Comparison of ENCODE assay signal across 21 cellular contexts in genomic region chr3:138455801-138456716, GRCh38. TPM values are rescaled to one million over a fixed set of nuclear protein-coding genes. Genes with fewer than 3 reads are reported as not detected.
DNase-seq lines count a peak whose midpoint lies in the region; ATAC-seq and TF ChIP-seq lines count a peak whose summit lies in the region.
"Had no signal": no experiment of that assay in that cellular context is flagged by ENCODE, and none has a peak within 500 bp of the region (broad histone marks: within the 10 kb centered on the region; RNA-seq: fewer than 3 reads in every experiment).

No MANE protein-coding gene starts in this region.

- H3K4me1 ChIP-seq in Karpas-422 (ENCODE audit: low read length) (no peaks in the 10 kb centered on the region), Peyer's patch (no peaks in the 10 kb centered on the region)
- H3K4me1 ChIP-seq: psoas muscle, transverse colon had no signal

- H3K9me3 ChIP-seq in Karpas-422 (ENCODE audit: low read length), result no peaks in the 10 kb centered on the region
- no peaks in the 10 kb centered on the region for H3K9me3 ChIP-seq in Peyer's patch
- H3K9me3 ChIP-seq: BLaER1 treated with 17β-estradiol and CSF1 and Interleukin-3, amounts not matched to agents 10 nM and 100 nM; psoas muscle; transverse colon had no signal

- H3K27ac ChIP-seq in coronary artery (no peak overlapping the region), Karpas-422 (ENCODE audit: low read length) (no peak overlapping the region), Peyer's patch (no peak overlapping the region)
- H3K27ac ChIP-seq: 22Rv1; BLaER1 treated with 17β-estradiol and CSF1 and Interleukin-3, amounts not matched to agents 10 nM and 100 nM; HL-60; KMS-11; psoas muscle; transverse colon; WERI-Rb-1 had no signal

- no peak overlapping the region for H3K9ac ChIP-seq in Karpas-422 (ENCODE audit: low read length)
- H3K9ac ChIP-seq: BLaER1 treated with 17β-estradiol and CSF1 and Interleukin-3, amounts not matched to agents 10 nM and 100 nM; KMS-11 had no signal

- no peaks in the 10 kb centered on the region for H3K27me3 ChIP-seq in Karpas-422 (ENCODE audit: low read length)
- H3K27me3 ChIP-seq in Peyer's patch, result no peaks in the 10 kb centered on the region
- H3K27me3 ChIP-seq: BLaER1 treated with 17β-estradiol and CSF1 and Interleukin-3, amounts not matched to agents 10 nM and 100 nM; transverse colon had no signal

- H3K4me2 ChIP-seq in Karpas-422 (ENCODE audit: low read depth, low read length, poor library complexity, severe bottlenecking), result no peak overlapping the region
- H3K4me2 ChIP-seq: KMS-11 had no signal

- H3K79me2 ChIP-seq in Karpas-422 (ENCODE audit: low read length), result no peaks in the 10 kb centered on the region

- DNase-seq in DMS 273 (lab: John Stamatoyannopoulos, UW; ENCODE audit: unreplicated experiment), result peak; percentile 61
- DNase-seq in DMS 273 treated with DMSO at 0.1 percent for 48 hours (lab: John Stamatoyannopoulos, UW), result no peak
- DNase-seq in M059J (ENCODE audit: low read depth), result peak; percentile 29
- peak; percentile 36 for DNase-seq in coronary artery (ENCODE audit: low spot score)
- no peak for DNase-seq in omental fat pad (ENCODE audit: low spot score)
- no peak for DNase-seq in Karpas-422
- DNase-seq in Peyer's patch, result no peak
- DNase-seq in SKM-1 treated with dmso at 0.1 percent for 144 hours (lab: John Stamatoyannopoulos, UW; ENCODE audit: unreplicated experiment), result no peak
- DNase-seq: immature natural killer cell, mesenchymal stem cell, NCI-H2227 treated with DMSO at 0.1 percent for 48 hours, psoas muscle, transverse colon, WERI-Rb-1 had no signal

- H3K36me3 ChIP-seq in Karpas-422 (ENCODE audit: insufficient read depth, low read length) (no peaks in the 10 kb centered on the region), Peyer's patch (no peaks in the 10 kb centered on the region)
- H3K36me3 ChIP-seq: BLaER1 treated with 17β-estradiol and CSF1 and Interleukin-3, amounts not matched to agents 10 nM and 100 nM; transverse colon; WERI-Rb-1 had no signal

- no peaks in the 10 kb centered on the region for H4K20me1 ChIP-seq in Karpas-422 (ENCODE audit: insufficient read depth, low read depth, low read length)

- no peak for TF ChIP-seq CTCF in coronary artery (IDR thresholded peaks at IDR 0.05)
- TF ChIP-seq CTCF in omental fat pad (IDR thresholded peaks at IDR 0.05), result no peak
- TF ChIP-seq CTCF in Peyer's patch (IDR thresholded peaks at IDR 0.05), result no peak

- no peak for TF ChIP-seq POLR2A in Peyer's patch (IDR thresholded peaks at IDR 0.05)

- no peak overlapping the region for H3K4me3 ChIP-seq in coronary artery
- H3K4me3 ChIP-seq in Karpas-422 (ENCODE audit: low read length), result no peak overlapping the region
- no peak overlapping the region for H3K4me3 ChIP-seq in Peyer's patch
- H3K4me3 ChIP-seq: BLaER1 treated with 17β-estradiol and CSF1 and Interleukin-3, amounts not matched to agents 10 nM and 100 nM; psoas muscle; transverse colon had no signal

- H2AFZ ChIP-seq in Karpas-422 (ENCODE audit: low read length), result no peak overlapping the region

- peak; percentile 20 for ATAC-seq in omental fat pad (ENCODE audit: low FRiP score)
- ATAC-seq: natural killer cell treated with Interleukin-12 subunit alpha and Interleukin-12 subunit beta and Interleukin-15 and Interleukin-18, amount 100 ng/mL, for 72 hours; stimulated activated memory B cell treated with anti-CD40 and anti-IgM and Interleukin-4, amounts not matched to agents 10 μg/mL and 1 μg/mL and 100 μg/mL, for 72 hours had no signal

- no peaks in the 10 kb centered on the region for H3K9me2 ChIP-seq in Karpas-422 (replicated peaks; ENCODE audit: insufficient read depth, low read length)

RNA-seq across cellular contexts. Expression of gene ESYT3, which starts 21.6 kb away (rescaled TPM):
- total RNA-seq in M059J (2014; rRNA removed; shearing (Covaris generic)), result 0.15 and 0.52 TPM in 2 replicates
- total RNA-seq in omental fat pad (1 to 10 TPM in 2 of 4 donors, under 1 TPM in 1, not detected in 1; 0.75 to 2.3 (median 1.5) TPM), Peyer's patch (1 to 10 TPM in 2 of 4 donors, under 1 TPM in 2; 0.35 to 2.5 (median 1.5) TPM)
- total RNA-seq in Karpas-422 (2014; rRNA removed; shearing (Covaris generic); ENCODE audit: low replicate concordance), result not detected in 2 replicates
- total RNA-seq: endothelial cell of umbilical vein; natural killer cell treated with Interleukin-12 subunit alpha and Interleukin-12 subunit beta and Interleukin-15 and Interleukin-18, amount 100 ng/mL, for 72 hours had no signal

Comparison
In these comparisons a context has a peak if more than half of its experiments do, and no peak if none do; other contexts are left out.
1. DNase-seq: peak in DMS 273 (single experiment), M059J (single experiment) and coronary artery (single experiment); none in DMS 273 treated with DMSO at 0.1 percent for 48 hours (single experiment), omental fat pad (single experiment), Karpas-422 (single experiment), Peyer's patch (0 of 3) and SKM-1 treated with dmso at 0.1 percent for 144 hours (single experiment).